Comparison of ENCODE assay signal across 8 cellular contexts in genomic region chr20:18156045-18156444, GRCh38.
"Had no signal": no experiment of that assay in that cellular context is flagged by ENCODE, and none has a peak within 500 bp of the region (broad histone marks: within the 10 kb centered on the region; RNA-seq: fewer than 3 reads in every experiment).

No MANE protein-coding gene starts in this region.

- H2AFZ ChIP-seq: GM23338 had no signal

- H3K27ac Mint-ChIP-seq: GM23338, H9, IgD-negative memory B cell had no signal

- H3K4me2 ChIP-seq: GM23338 had no signal

- H3K4me3 ChIP-seq: GM23338 had no signal

- DNase-seq: H9, HCEC 1CT had no signal

- H3K4me1 Mint-ChIP-seq: GM23338, H9 had no signal

- H3K27me3 Mint-ChIP-seq: IgD-negative memory B cell had no signal

- H3K4me3 Mint-ChIP-seq: GM23338, H9, IgD-negative memory B cell had no signal

- H3K9me3 Mint-ChIP-seq: GM23338, H9, IgD-negative memory B cell had no signal

- FAIRE-seq: H1, H54, HepG2, HTR-8/SVneo had no signal

- ATAC-seq: GM23338, HepG2 had no signal
